In the genomic region with DNA sequence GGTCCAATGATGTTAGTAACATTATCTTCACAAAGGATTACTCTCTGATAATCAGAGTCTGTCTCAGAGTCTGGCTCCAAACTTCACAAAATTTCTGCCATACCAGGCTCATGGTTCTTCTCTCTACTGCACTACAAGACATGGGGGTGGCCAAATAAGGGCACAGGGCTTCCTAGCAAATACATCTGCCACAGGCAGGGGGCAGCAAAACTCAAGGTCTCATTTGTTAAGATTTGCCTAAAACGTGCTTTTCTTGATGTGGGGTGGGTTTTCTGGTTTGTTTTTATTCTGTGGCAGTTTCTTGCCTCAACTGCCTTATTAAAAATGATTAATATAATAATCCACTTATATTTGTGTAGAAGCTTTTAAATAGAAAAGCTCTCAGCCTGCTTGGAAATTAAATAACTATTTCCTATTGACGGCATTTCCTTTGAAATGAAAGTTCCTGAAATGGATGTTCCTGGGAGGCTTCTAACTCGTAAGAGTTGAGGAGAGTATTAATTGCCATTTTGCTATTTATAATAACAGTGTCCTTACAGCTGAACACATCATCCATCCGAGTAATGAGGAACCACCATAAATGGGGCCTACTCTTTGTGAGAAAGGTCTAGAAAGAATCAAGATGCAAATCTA, we compare ENCODE assay signal across 8 cellular contexts. TPM values are rescaled to one million over a fixed set of nuclear protein-coding genes. Genes with fewer than 3 reads are reported as not detected.
DNase-seq lines count a peak whose midpoint lies in the region; ATAC-seq, FAIRE-seq and TF ChIP-seq lines count a peak whose summit lies in the region.

No MANE protein-coding gene starts in this region.

- CTCF ChIA-PET in GM12878 (lab: Yijun Ruan, JAX) = interaction anchor here (0.8 to 4.5 kb wide), 22 partner anchors 8 to 386 kb away, joined by 3 to 66 read pairs (median 4); a partner anchor contains a TSS

- no peaks in the 10 kb centered on the region for H3K9me3 ChIP-seq in GM12878 (replicated peaks; ENCODE audit: control insufficient read depth, insufficient read depth, low read length)

- RAD21 ChIA-PET in GM12878 (lab: Charles Lee; ENCODE audit: unreplicated experiment) = interaction anchor here (0.8 to 2.5 kb wide), 7 partner anchors 24 to 300 kb away, joined by 3 to 26 read pairs (median 6); no protein-coding TSS in a partner anchor

- intact Hi-C loops in GM12878 (cut with micrococcal nuclease; ENCODE audit: unreplicated experiment) = loop anchor here (1.0 kb wide), 2 partner anchors 63 to 297 kb away; no protein-coding TSS in a partner anchor

- H3K27ac ChIP-seq in GM12878 (ENCODE audit: control insufficient read depth, insufficient read depth) = no peak overlapping the region

- H3K4me1 Mint-ChIP-seq in T-helper 2 cell treated with Interferon-gamma antibody and Interleukin-4, amounts not matched to agents 5 μg/mL and 100 μg/mL, for 36 hours (ENCODE audit: low read depth) = no peaks in the 10 kb centered on the region

- H4K20me1 ChIP-seq in GM12878 (ENCODE audit: control insufficient read depth, insufficient read depth) = no peaks in the 10 kb centered on the region

- no peak overlapping the region for H3K9ac ChIP-seq in GM12878 (ENCODE audit: control insufficient read depth, insufficient read depth, low read length)

- H2AFZ ChIP-seq in GM12878 (ENCODE audit: control insufficient read depth, low read depth, low read length) = no peak overlapping the region

- TF ChIP-seq RAD21 in GM12878 (IDR thresholded peaks at IDR 0.05; ENCODE audit: insufficient read depth, low read depth, low read length) = peak; percentile 70

- no peak overlapping the region for H3K4me3 ChIP-seq in NB4 (ENCODE audit: low read depth, low read length)
- no peak overlapping the region for H3K4me3 ChIP-seq in GM12878

- TF ChIP-seq CTCF in D721Med (IDR thresholded peaks at IDR 0.05; ENCODE audit: insufficient read depth, missing control alignments) = peak; percentile 67
- TF ChIP-seq CTCF in NB4 (IDR thresholded peaks at IDR 0.05; ENCODE audit: low read depth, low read length) = peak; percentile 83
- peak; percentile 66 to 69 (median 66) for TF ChIP-seq CTCF in GM12878 (IDR thresholded peaks at IDR 0.05 in 2 of 3, conservative IDR thresholded peaks at IDR 0.05 in 1 of 3; ENCODE audit: control insufficient read depth in 2 of 3, extremely low read depth in 1 of 3, insufficient read depth in 1 of 3, low read depth in 3 of 3, low read length in 3 of 3)

- in situ Hi-C loops in GM12878 (cut with MboI) = no loop called here

- POLR2A ChIA-PET in GM12878 (lab: Charles Lee) = interaction anchor here (0.8 kb wide), 1 partner anchor 63 kb away, joined by 3 read pairs; no protein-coding TSS in a partner anchor

- H3K4me1 ChIP-seq in GM12878 (ENCODE audit: control insufficient read depth, insufficient read depth, low read length) = no peaks in the 10 kb centered on the region

- no peak overlapping the region for H3K27ac Mint-ChIP-seq in T-helper 2 cell treated with Interferon-gamma antibody and Interleukin-4, amounts not matched to agents 5 μg/mL and 100 μg/mL, for 36 hours

- H3K4me3 Mint-ChIP-seq in T-helper 2 cell treated with Interferon-gamma antibody and Interleukin-4, amounts not matched to agents 5 μg/mL and 100 μg/mL, for 36 hours = no peak overlapping the region

- 24% methylated on average over 4 of the region's 4 CpGs for WGBS in GM12878 (ENCODE audit: insufficient coverage, insufficient replicate concordance, low lambda C conversion rate, missing lambda C conversion rate)

- H3K27me3 ChIP-seq in GM12878 (replicated peaks in 1 of 2; ENCODE audit: control insufficient read depth in 2 of 2, insufficient read depth in 2 of 2, low read length in 1 of 2) = no peaks in the 10 kb centered on the region; a peak in 1 of 4 replicates

- no peak for TF ChIP-seq EP300 in GM12878 (IDR thresholded peaks at IDR 0.05; ENCODE audit: borderline replicate concordance in 1 of 2, control insufficient read depth in 1 of 2, low read depth in 2 of 2, low read length in 2 of 2)

- TF ChIP-seq POLR2A in NB4 (IDR thresholded peaks at IDR 0.05; ENCODE audit: extremely low read depth, insufficient read length) (no peak), GM12878 (IDR thresholded peaks at IDR 0.05; ENCODE audit: low read depth, low read length) (no peak)

- no peak for DNase-seq in D721Med (ENCODE audit: insufficient read length, low spot score)
- DNase-seq in NB4 (ENCODE audit: low read depth) = peak; percentile 62
- peak; percentile 37 for DNase-seq in T-helper 2 cell treated with Interferon-gamma antibody and Interleukin-4, amounts not matched to agents 5 μg/mL and 100 μg/mL, for 36 hours (ENCODE audit: low spot score)
- no peak for DNase-seq in GM12878 (ENCODE audit: low read depth, low spot score)
- peak; percentile 75 for DNase-seq in islet precursor cell
- DNase-seq in stimulated activated CD4-positive, alpha-beta T cell treated with anti-CD3 and anti-CD28 coated beads, TNF-alpha, amount 100 ng/mL, for 1 hour (ENCODE audit: low read depth in 3 of 3, low spot score in 1 of 3) = peak in 2 of 3 donors; percentile 1 to 39

- SMC1A ChIA-PET in GM12878 (lab: Charles Lee; ENCODE audit: uncharacterized antibody, unreplicated experiment) = interaction anchor here (0.6 to 3.4 kb wide), 14 partner anchors 15 to 298 kb away, joined by 3 to 33 read pairs (median 3); no protein-coding TSS in a partner anchor

- FAIRE-seq in D721Med (lab: Jason Lieb, UNC) = no peak
- peak; percentile 78 for FAIRE-seq in GM12878 (lab: Jason Lieb, UNC)

- no peaks in the 10 kb centered on the region for H3K36me3 ChIP-seq in GM12878 (ENCODE audit: control insufficient read depth in 2 of 2, insufficient read depth in 2 of 2, low read length in 1 of 2)

- ATAC-seq in GM21717 (IDR thresholded peaks at IDR 0.05; ENCODE audit: unreplicated experiment) = peak; percentile 58
- peak; percentile 89 for ATAC-seq in GM12878
- ATAC-seq in GM18909 (IDR thresholded peaks at IDR 0.05; ENCODE audit: poor library complexity, unreplicated experiment) = no peak

- no TSS peak for BruUV-seq in GM12878 (replicated peaks; lab: Mats Ljungman, UMichigan)

- H3K36me3 Mint-ChIP-seq in T-helper 2 cell treated with Interferon-gamma antibody and Interleukin-4, amounts not matched to agents 5 μg/mL and 100 μg/mL, for 36 hours (ENCODE audit: low read depth) = no peaks in the 10 kb centered on the region

- no peaks in the 10 kb centered on the region for H3K79me2 ChIP-seq in GM12878 (ENCODE audit: control insufficient read depth, insufficient read depth, low read length)

- H3K9me3 Mint-ChIP-seq in T-helper 2 cell treated with Interferon-gamma antibody and Interleukin-4, amounts not matched to agents 5 μg/mL and 100 μg/mL, for 36 hours = no peaks in the 10 kb centered on the region

- peaks cover 42% of the 10 kb centered on the region for H3K27me3 Mint-ChIP-seq in T-helper 2 cell treated with Interferon-gamma antibody and Interleukin-4, amounts not matched to agents 5 μg/mL and 100 μg/mL, for 36 hours (ENCODE audit: low read depth)

- H3K4me2 ChIP-seq in GM12878 (ENCODE audit: control insufficient read depth, insufficient read depth) = no peak overlapping the region

TF ChIP-seq in GM12878, 131 proteins besides CTCF, POLR2A, EP300 and RAD21 (continues in another document):
- TF ChIP-seq, protein P1, sequence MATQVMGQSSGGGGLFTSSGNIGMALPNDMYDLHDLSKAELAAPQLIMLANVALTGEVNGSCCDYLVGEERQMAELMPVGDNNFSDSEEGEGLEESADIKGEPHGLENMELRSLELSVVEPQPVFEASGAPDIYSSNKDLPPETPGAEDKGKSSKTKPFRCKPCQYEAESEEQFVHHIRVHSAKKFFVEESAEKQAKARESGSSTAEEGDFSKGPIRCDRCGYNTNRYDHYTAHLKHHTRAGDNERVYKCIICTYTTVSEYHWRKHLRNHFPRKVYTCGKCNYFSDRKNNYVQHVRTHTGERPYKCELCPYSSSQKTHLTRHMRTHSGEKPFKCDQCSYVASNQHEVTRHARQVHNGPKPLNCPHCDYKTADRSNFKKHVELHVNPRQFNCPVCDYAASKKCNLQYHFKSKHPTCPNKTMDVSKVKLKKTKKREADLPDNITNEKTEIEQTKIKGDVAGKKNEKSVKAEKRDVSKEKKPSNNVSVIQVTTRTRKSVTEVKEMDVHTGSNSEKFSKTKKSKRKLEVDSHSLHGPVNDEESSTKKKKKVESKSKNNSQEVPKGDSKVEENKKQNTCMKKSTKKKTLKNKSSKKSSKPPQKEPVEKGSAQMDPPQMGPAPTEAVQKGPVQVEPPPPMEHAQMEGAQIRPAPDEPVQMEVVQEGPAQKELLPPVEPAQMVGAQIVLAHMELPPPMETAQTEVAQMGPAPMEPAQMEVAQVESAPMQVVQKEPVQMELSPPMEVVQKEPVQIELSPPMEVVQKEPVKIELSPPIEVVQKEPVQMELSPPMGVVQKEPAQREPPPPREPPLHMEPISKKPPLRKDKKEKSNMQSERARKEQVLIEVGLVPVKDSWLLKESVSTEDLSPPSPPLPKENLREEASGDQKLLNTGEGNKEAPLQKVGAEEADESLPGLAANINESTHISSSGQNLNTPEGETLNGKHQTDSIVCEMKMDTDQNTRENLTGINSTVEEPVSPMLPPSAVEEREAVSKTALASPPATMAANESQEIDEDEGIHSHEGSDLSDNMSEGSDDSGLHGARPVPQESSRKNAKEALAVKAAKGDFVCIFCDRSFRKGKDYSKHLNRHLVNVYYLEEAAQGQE (IDR thresholded peaks at IDR 0.05; ENCODE audit: low read depth, low read length) = no peak
- TF ChIP-seq TARDBP (IDR thresholded peaks at IDR 0.05; ENCODE audit: borderline replicate concordance) (no peak), KLF5 (IDR thresholded peaks at IDR 0.05; ENCODE audit: partially characterized antibody) (no peak), ASH2L (IDR thresholded peaks at IDR 0.05; ENCODE audit: borderline replicate concordance, low read depth) (no peak)

RNA-seq across cellular contexts. Expression of a gene that starts 53.8 kb away (rescaled TPM):
- total RNA-seq in GM12878 (2013; cell fraction: nucleolus; rRNA removed) = not detected in 2 replicates
- total RNA-seq in GM12878 (2014; rRNA removed) (not detected in 2 replicates), GM12878 (2014; rRNA removed; fragmentation: Illumina TruSeq; extraction: Trizol) (not detected in 2 replicates), GM12878 (2021) (0.38 TPM in 1 of 2 replicates, not detected in the other)
- not detected for polyA plus RNA-seq in GM12878 (2011; ENCODE audit: low read depth)
- polyA plus RNA-seq in GM12878 (2011; rRNA removed) (not detected in 2 replicates), GM12878 (2014; fragmentation: Illumina TruSeq; extraction: Trizol) (not detected in 2 replicates), GM12878 (2014; fragmentation: Nextera tagmentation; extraction: Ambion mirVana) (not detected), GM12878 (2014; rRNA removed) (not detected in 2 replicates), GM12878 (2016; fragmentation: Nextera tagmentation; extraction: Ambion mirVana) (under 1 TPM in 1 of 2 experiments, not detected in 1; 0.35 TPM)
- not detected in 2 replicates for polyA plus RNA-seq in GM12878 (2011; cell fraction: cytosol; rRNA removed)
- polyA plus RNA-seq in GM12878 (2011; cell fraction: nucleus; rRNA removed) = not detected in 2 replicates
- not detected in 2 replicates for polyA plus RNA-seq in GM12878 (2012)
- polyA minus RNA-seq in GM12878 (2011; rRNA and poly(A)+ RNA removed) = not detected in 2 replicates
- not detected in 2 replicates for polyA minus RNA-seq in GM12878 (2011; cell fraction: cytosol; rRNA and poly(A)+ RNA removed)
- not detected in 2 replicates for polyA minus RNA-seq in GM12878 (2011; cell fraction: nucleus; rRNA and poly(A)+ RNA removed)

Comparison
In these comparisons a context has a peak if more than half of its experiments do, and no peak if none do; other contexts are left out.
1. DNase-seq: peak in NB4 (single experiment), T-helper 2 cell treated with Interferon-gamma antibody and Interleukin-4, amounts not matched to agents 5 μg/mL and 100 μg/mL, for 36 hours (single experiment), islet precursor cell (single experiment) and stimulated activated CD4-positive, alpha-beta T cell treated with anti-CD3 and anti-CD28 coated beads, TNF-alpha, amount 100 ng/mL, for 1 hour (2 of 3); none in D721Med (single experiment) and GM12878 (single experiment).
2. Peak in every context shown above with its lines, with median percentiles within 50 percentile points of each other: CTCF ChIP-seq.